In the genomic region with DNA sequence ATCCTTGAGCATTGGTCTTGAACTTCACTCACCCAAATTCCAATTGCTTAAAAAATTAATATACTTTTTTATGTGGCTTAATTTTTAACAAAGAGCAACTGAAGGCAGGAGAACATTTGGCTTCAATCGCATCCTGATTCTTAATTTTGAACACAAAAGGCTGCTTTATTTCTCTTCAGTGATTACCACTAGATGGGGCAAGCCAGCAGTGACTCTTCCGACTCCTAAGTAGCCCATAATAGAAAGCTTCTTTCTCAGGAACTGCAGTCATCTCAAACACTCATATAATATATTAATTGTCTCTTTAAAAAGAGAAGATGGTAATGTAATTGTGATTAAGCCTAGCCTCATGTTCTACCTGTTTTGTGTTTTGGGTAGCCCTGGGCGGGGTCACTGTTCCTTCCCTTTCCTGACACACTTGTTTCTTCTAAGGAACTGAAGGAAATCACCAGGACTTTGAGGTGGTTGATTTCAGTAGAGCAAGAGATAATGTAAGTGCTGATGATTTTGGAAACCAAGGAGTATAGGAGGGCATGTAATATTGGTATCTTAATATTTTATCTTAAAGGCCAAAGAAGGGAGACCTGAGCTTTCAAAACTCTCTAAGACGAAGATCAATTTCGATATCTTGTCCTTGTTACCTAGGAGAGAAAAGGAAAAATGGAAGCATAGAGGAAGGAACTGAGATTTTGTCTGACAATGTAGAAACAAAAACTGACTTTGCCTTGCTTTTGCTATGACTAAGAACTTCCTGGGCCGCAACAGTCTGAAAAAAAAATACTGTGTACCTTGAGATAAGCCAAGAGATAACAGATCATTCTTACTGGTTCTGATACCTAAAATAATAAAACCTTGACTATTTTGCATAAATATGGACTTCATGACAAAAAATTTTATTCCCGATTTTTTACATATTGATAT, we compare ENCODE assay signal across 8 cellular contexts.
A peak's percentile ranks its signal among the peaks of the same experiment; 100 is the strongest.
DNase-seq lines count a peak whose midpoint lies in the region; ATAC-seq and TF ChIP-seq lines count a peak whose summit lies in the region.

No MANE protein-coding gene starts in this region.

- no peak overlapping the region for H3K4me3 ChIP-seq in gastroesophageal sphincter

- no peak for ATAC-seq in gastroesophageal sphincter

- TF ChIP-seq CTCF in GM20000 (IDR thresholded peaks at IDR 0.05; ENCODE audit: extremely low read depth, missing control alignments) (no peak), gastroesophageal sphincter (IDR thresholded peaks at IDR 0.05) (peak in 3 of 4 experiments; percentile 29 to 48 (median 45))

- no peak for TF ChIP-seq POLR2A in gastroesophageal sphincter (IDR thresholded peaks at IDR 0.05)

- WGBS in gastroesophageal sphincter (ENCODE audit: low coverage in 1 of 2), 2 donors, result 53 to 56% methylated on average over 4 to 7 of the region's 7 CpGs

- H3K9me3 Mint-ChIP-seq in T-helper 2 cell treated with Interferon-gamma antibody and Interleukin-4, amounts not matched to agents 5 μg/mL and 100 μg/mL, for 36 hours, result no peaks in the 10 kb centered on the region

- H3K4me1 ChIP-seq in gastroesophageal sphincter, result no peaks in the 10 kb centered on the region

- H3K4me1 Mint-ChIP-seq in T-helper 2 cell treated with Interferon-gamma antibody and Interleukin-4, amounts not matched to agents 5 μg/mL and 100 μg/mL, for 36 hours (ENCODE audit: low read depth), result peaks cover 18% of the 10 kb centered on the region

- no peaks in the 10 kb centered on the region for H3K36me3 ChIP-seq in gastroesophageal sphincter

- H3K36me3 Mint-ChIP-seq in T-helper 2 cell treated with Interferon-gamma antibody and Interleukin-4, amounts not matched to agents 5 μg/mL and 100 μg/mL, for 36 hours (ENCODE audit: low read depth), result no peaks in the 10 kb centered on the region

- DNase-seq in DMS 273 (lab: John Stamatoyannopoulos, UW; ENCODE audit: unreplicated experiment) (peak; percentile 28), DMS 273 treated with DMSO at 0.1 percent for 48 hours (lab: John Stamatoyannopoulos, UW) (no peak), GM20000 (ENCODE audit: low spot score) (peak; percentile 16), LoVo (ENCODE audit: low spot score) (peak; percentile 11), smooth muscle cell of the brain vasculature (ENCODE audit: low read depth, low spot score) (peak; percentile 20), germinal center (ENCODE audit: low spot score) (no peak)
- DNase-seq in T-helper 2 cell treated with Interferon-gamma antibody and Interleukin-4, amounts not matched to agents 5 μg/mL and 100 μg/mL, for 36 hours (ENCODE audit: low spot score), result no peak

- H3K27ac ChIP-seq in gastroesophageal sphincter, result no peak overlapping the region

- H3K27ac Mint-ChIP-seq in T-helper 2 cell treated with Interferon-gamma antibody and Interleukin-4, amounts not matched to agents 5 μg/mL and 100 μg/mL, for 36 hours, result peak overlapping the region; percentile 4

- H3K27me3 ChIP-seq in gastroesophageal sphincter, result no peaks in the 10 kb centered on the region

- no peak for TF ChIP-seq EP300 in gastroesophageal sphincter (IDR thresholded peaks at IDR 0.05)

- peaks cover 16% of the 10 kb centered on the region for H3K27me3 Mint-ChIP-seq in T-helper 2 cell treated with Interferon-gamma antibody and Interleukin-4, amounts not matched to agents 5 μg/mL and 100 μg/mL, for 36 hours (ENCODE audit: low read depth)

- peak overlapping the region; percentile 1 for H3K4me3 Mint-ChIP-seq in T-helper 2 cell treated with Interferon-gamma antibody and Interleukin-4, amounts not matched to agents 5 μg/mL and 100 μg/mL, for 36 hours

- no peaks in the 10 kb centered on the region for H3K9me3 ChIP-seq in gastroesophageal sphincter

Comparison
In these comparisons a context has a peak if more than half of its experiments do, and no peak if none do; other contexts are left out.
1. DNase-seq: peak in DMS 273 (single experiment), GM20000 (single experiment), LoVo (single experiment) and smooth muscle cell of the brain vasculature (single experiment); none in DMS 273 treated with DMSO at 0.1 percent for 48 hours (single experiment), T-helper 2 cell treated with Interferon-gamma antibody and Interleukin-4, amounts not matched to agents 5 μg/mL and 100 μg/mL, for 36 hours (single experiment) and germinal center (single experiment).